1 cellular context compared by ENCODE assay signal in genomic region chr1:234696148-234696576, GRCh38.
TF ChIP-seq lines count a peak whose summit lies in the region.

No MANE protein-coding gene starts in this region.

TF ChIP-seq in WTC11, 78 proteins besides CTCF, POLR2A, EP300 and RAD21 (continued from another document):
- TF ChIP-seq STAT6 (CRISPR knock-in tag; conservative IDR thresholded peaks at IDR 0.05; ENCODE audit: low read depth) (no peak), ATF2 (CRISPR knock-in tag; IDR thresholded peaks at IDR 0.05; ENCODE audit: borderline replicate concordance, low read depth) (no peak), ZNF232 (CRISPR knock-in tag; IDR thresholded peaks at IDR 0.05) (no peak), TEAD1 (CRISPR knock-in tag; IDR thresholded peaks at IDR 0.05) (no peak), ZNF423 (CRISPR knock-in tag; IDR thresholded peaks at IDR 0.05) (no peak)
